ENCODE assay signal across 10 cellular contexts in genomic region chr17:78263063-78263735, GRCh38. TPM values are rescaled to one million over a fixed set of nuclear protein-coding genes. Genes with fewer than 3 reads are reported as not detected.
DNase-seq lines count a peak whose midpoint lies in the region; ATAC-seq and TF ChIP-seq lines count a peak whose summit lies in the region.
"Had no signal": no experiment of that assay in that cellular context is flagged by ENCODE, and none has a peak within 500 bp of the region (broad histone marks: within the 10 kb centered on the region; RNA-seq: fewer than 3 reads in every experiment).

No MANE protein-coding gene starts in this region.

- H3K4me3 Mint-ChIP-seq in activated T-cell treated with anti-CD3 and anti-CD28 coated beads, Interleukin-2, amount 50 U/mL, for 72 hours = peak overlapping the region; percentile 60 to 76

- H3K27me3 ChIP-seq in suprapubic skin (peaks cover 5% of the 10 kb centered on the region), prostate gland (replicated peaks; ENCODE audit: insufficient read depth) (no peaks in the 10 kb centered on the region)

- TF ChIP-seq POLR2A in suprapubic skin (IDR thresholded peaks at IDR 0.05) = no peak
- TF ChIP-seq POLR2A in prostate gland (IDR thresholded peaks at IDR 0.05) = no peak

- no peak for TF ChIP-seq EP300 in suprapubic skin (IDR thresholded peaks at IDR 0.05)

- no peaks in the 10 kb centered on the region for H3K9me3 Mint-ChIP-seq in activated T-cell treated with anti-CD3 and anti-CD28 coated beads, Interleukin-2, amount 50 U/mL, for 72 hours

- intact Hi-C loops in prostate gland (cut with DNase I) = no loop called here

- no peak for TF ChIP-seq CTCF in suprapubic skin (IDR thresholded peaks at IDR 0.05)
- no peak for TF ChIP-seq CTCF in prostate gland (IDR thresholded peaks at IDR 0.05)

- peak overlapping the region; percentile 93 for H3K27ac Mint-ChIP-seq in activated T-cell treated with anti-CD3 and anti-CD28 coated beads, Interleukin-2, amount 50 U/mL, for 72 hours

- H3K4me3 ChIP-seq in suprapubic skin (no peak overlapping the region), prostate gland (no peak overlapping the region)

- 76% methylated on average over 18 of the region's 23 CpGs for WGBS in suprapubic skin
- 67% methylated on average over 23 of the region's 23 CpGs for WGBS in prostate gland

- ATAC-seq in activated T-cell treated with anti-CD3 and anti-CD28 coated beads, Interleukin-2, amount 50 U/mL, for 72 hours (replicated peaks in 1 of 2) = peak; percentile 33 to 42

- H3K36me3 ChIP-seq in suprapubic skin (no peaks in the 10 kb centered on the region), prostate gland (no peaks in the 10 kb centered on the region)

- H3K27ac ChIP-seq in suprapubic skin = peak overlapping the region; percentile 67
- H3K27ac ChIP-seq in prostate gland = no peak overlapping the region

- H3K4me1 ChIP-seq in suprapubic skin (peaks cover 9% of the 10 kb centered on the region), prostate gland (replicated peaks) (no peaks in the 10 kb centered on the region)

- H3K4me1 Mint-ChIP-seq in activated T-cell treated with anti-CD3 and anti-CD28 coated beads, Interleukin-2, amount 50 U/mL, for 72 hours (ENCODE audit: low read depth) = peaks cover 47% of the 10 kb centered on the region

- no peaks in the 10 kb centered on the region for H3K27me3 Mint-ChIP-seq in activated T-cell treated with anti-CD3 and anti-CD28 coated beads, Interleukin-2, amount 50 U/mL, for 72 hours (ENCODE audit: low read depth)

- no peaks in the 10 kb centered on the region for H3K36me3 Mint-ChIP-seq in activated T-cell treated with anti-CD3 and anti-CD28 coated beads, Interleukin-2, amount 50 U/mL, for 72 hours (ENCODE audit: insufficient read depth in 2 of 2)

- H3K9me3 ChIP-seq in suprapubic skin (no peaks in the 10 kb centered on the region), prostate gland (no peaks in the 10 kb centered on the region)

- peak; percentile 47 for DNase-seq in activated CD4-positive, alpha-beta T cell treated with anti-CD3 and anti-CD28 coated beads for 48 hours
- DNase-seq in activated CD4-positive, alpha-beta T cell treated with anti-CD3 and anti-CD28 coated beads for 4 hours = no peak
- DNase-seq in activated T-cell treated with anti-CD3 and anti-CD28 coated beads, Interleukin-2, amount 50 U/mL, for 72 hours = peak; percentile 55 to 56
- DNase-seq in left kidney (ENCODE audit: low read depth, low spot score) = peak; percentile 84
- no peak for DNase-seq in suprapubic skin (ENCODE audit: low spot score in 2 of 2)
- DNase-seq in HPDE6-E6E7 (ENCODE audit: extremely low spot score) = no peak
- no peak for DNase-seq in HuH-7.5 (ENCODE audit: low spot score)
- DNase-seq in prostate gland (ENCODE audit: low spot score) = no peak
- DNase-seq: central memory CD4-positive, alpha-beta T cell; NCI-H187 had no signal

RNA-seq across cellular contexts. Expression of gene TMEM235, which starts 31.8 kb away (rescaled TPM):
- total RNA-seq in activated T-cell treated with anti-CD3 and anti-CD28 coated beads, Interleukin-2, amount 50 U/mL, for 72 hours = not detected
- total RNA-seq in suprapubic skin (not detected), prostate gland (not detected)

RNA-seq across cellular contexts. Expression of gene BIRC5, which starts 49.1 kb away (rescaled TPM):
- 100 to 1,000 TPM in 1 of 2 donors, 10 to 100 TPM in 1; 78.9 to 104 TPM for total RNA-seq in activated T-cell treated with anti-CD3 and anti-CD28 coated beads, Interleukin-2, amount 50 U/mL, for 72 hours
- total RNA-seq in suprapubic skin (1 to 10 TPM; 3.7 to 9.6 (median 5.5) TPM), prostate gland (1 to 10 TPM; 4.6 to 7.0 TPM)

Comparison
In these comparisons a context has a peak if more than half of its experiments do, and no peak if none do; other contexts are left out.
1. DNase-seq: peak in activated CD4-positive, alpha-beta T cell treated with anti-CD3 and anti-CD28 coated beads for 48 hours (single experiment), activated T-cell treated with anti-CD3 and anti-CD28 coated beads, Interleukin-2, amount 50 U/mL, for 72 hours (2 of 2) and left kidney (single experiment); none in activated CD4-positive, alpha-beta T cell treated with anti-CD3 and anti-CD28 coated beads for 4 hours (0 of 2), suprapubic skin (0 of 2), HPDE6-E6E7 (single experiment), HuH-7.5 (single experiment) and prostate gland (single experiment).
2. RNA of gene BIRC5, which starts 49.1 kb away (total RNA-seq): 78.9 to 104 TPM in activated T-cell treated with anti-CD3 and anti-CD28 coated beads, Interleukin-2, amount 50 U/mL, for 72 hours; 4.6 to 7.0 TPM in prostate gland and 3.7 to 9.6 TPM in suprapubic skin; every median in the first group is over 4 times any median in the second.